In genomic region chrX:78104447-78105176, GRCh38 we compare ENCODE assay signal across 8 cellular contexts. TPM values are rescaled to one million over a fixed set of nuclear protein-coding genes. Genes with fewer than 3 reads are reported as not detected.
DNase-seq lines count a peak whose midpoint lies in the region; ATAC-seq and TF ChIP-seq lines count a peak whose summit lies in the region.

No MANE protein-coding gene starts in this region.

- H3K4me3 ChIP-seq in AG10803 (ENCODE audit: low read length), result peak overlapping the region; percentile 66
- H3K4me3 ChIP-seq in LNCaP clone FGC (ENCODE audit: low read depth, low read length), result peak overlapping the region; percentile 97

- peak overlapping the region; percentile 85 for H3K27ac ChIP-seq in layer of hippocampus (ENCODE audit: low read depth, low read length)

- peaks cover 3% of the 10 kb centered on the region for H3K36me3 Mint-ChIP-seq in chondrocyte (ENCODE audit: low read depth)

- peaks cover 49% of the 10 kb centered on the region for H3K4me1 Mint-ChIP-seq in chondrocyte (ENCODE audit: low read depth)

- no peaks in the 10 kb centered on the region for H3K27me3 Mint-ChIP-seq in chondrocyte (ENCODE audit: low read depth)

- ATAC-seq in GM19025 (IDR thresholded peaks at IDR 0.05; ENCODE audit: low read depth, unreplicated experiment) (peak; percentile 19), GM19328 (IDR thresholded peaks at IDR 0.05; ENCODE audit: unreplicated experiment) (no peak)

- TF ChIP-seq CTCF in AG10803 (conservative IDR thresholded peaks at IDR 0.05; ENCODE audit: low read length), result no peak
- TF ChIP-seq CTCF in LNCaP clone FGC (IDR thresholded peaks at IDR 0.05; ENCODE audit: control insufficient read depth, extremely low read depth, insufficient read depth), result no peak
- TF ChIP-seq CTCF in chondrocyte (IDR thresholded peaks at IDR 0.05), result no peak

- peaks cover 13% of the 10 kb centered on the region for H3K9me3 Mint-ChIP-seq in chondrocyte (ENCODE audit: low read depth)

- H3K27me3 ChIP-seq in layer of hippocampus (ENCODE audit: control insufficient read depth, insufficient read depth, low read length), result no peaks in the 10 kb centered on the region

- peak overlapping the region; percentile 88 for H3K4me3 Mint-ChIP-seq in chondrocyte (ENCODE audit: unreplicated experiment)

- H3K27ac Mint-ChIP-seq in chondrocyte (ENCODE audit: unreplicated experiment), result peak overlapping the region; percentile 90

- DNase-seq in AG10803 (ENCODE audit: low read depth) (peak; percentile 64), LNCaP clone FGC (ENCODE audit: low read depth) (no peak), T follicular helper cell (ENCODE audit: low read depth) (peak; percentile 10), chondrocyte (ENCODE audit: low spot score) (no peak)
- DNase-seq in stimulated activated CD4-positive, alpha-beta T cell treated with anti-CD3 and anti-CD28 coated beads, Interleukin-4, amount 100 ng/mL, for 24 hours, result peak; percentile 15

RNA-seq across cellular contexts. Expression of gene PGK1, which starts 0.6 kb away (rescaled TPM):
- total RNA-seq in chondrocyte, result 222 to 362 TPM (median 352 TPM) in 3 replicates

RNA-seq across cellular contexts. Expression of gene TAF9B, which starts 34.8 kb away (rescaled TPM):
- 12.4 to 18.1 TPM (median 12.9 TPM) in 3 replicates for total RNA-seq in chondrocyte

Comparison
In these comparisons a context has a peak if more than half of its experiments do, and no peak if none do; other contexts are left out.
1. DNase-seq: peak in AG10803 (single experiment), T follicular helper cell (single experiment) and stimulated activated CD4-positive, alpha-beta T cell treated with anti-CD3 and anti-CD28 coated beads, Interleukin-4, amount 100 ng/mL, for 24 hours (single experiment); none in LNCaP clone FGC (single experiment) and chondrocyte (single experiment).